In genomic region chr12:16553457-16553856, GRCh38 we compare ENCODE assay signal across 18 cellular contexts. TPM values are rescaled to one million over a fixed set of nuclear protein-coding genes. Genes with fewer than 3 reads are reported as not detected.
A peak's percentile ranks its signal among the peaks of the same experiment; 100 is the strongest.
DNase-seq lines count a peak whose midpoint lies in the region; ATAC-seq, FAIRE-seq and TF ChIP-seq lines count a peak whose summit lies in the region.
"Had no signal": no experiment of that assay in that cellular context is flagged by ENCODE, and none has a peak within 500 bp of the region (broad histone marks: within the 10 kb centered on the region; RNA-seq: fewer than 3 reads in every experiment).

No MANE protein-coding gene starts in this region.

- no peak overlapping the region for H2BK20ac ChIP-seq in IMR-90 (ENCODE audit: low read depth, low read length)

- no peak overlapping the region for H2BK5ac ChIP-seq in IMR-90 (ENCODE audit: low read depth, low read length, poor library complexity, severe bottlenecking)

- TF ChIP-seq CTCF in IMR-90 (conservative IDR thresholded peaks at IDR 0.05; ENCODE audit: low read depth, low read length) (no peak), astrocyte (IDR thresholded peaks at IDR 0.05; ENCODE audit: insufficient read depth, low read depth, low read length) (no peak), fibroblast of villous mesenchyme (IDR thresholded peaks at IDR 0.05; ENCODE audit: insufficient read depth, low read depth, low read length) (no peak), smooth muscle cell (IDR thresholded peaks at IDR 0.05; ENCODE audit: borderline replicate concordance, insufficient read depth, poor library complexity, severe bottlenecking) (no peak)

- H2AK5ac ChIP-seq in IMR-90 (ENCODE audit: low read depth, low read length) = no peak overlapping the region

- FAIRE-seq in astrocyte (lab: Jason Lieb, UNC) = no peak

- H4K5ac ChIP-seq in IMR-90 (ENCODE audit: low read depth, low read length) = no peak overlapping the region

- no peaks in the 10 kb centered on the region for H3F3A ChIP-seq in smooth muscle cell (ENCODE audit: low read depth)

- H4K20me1 ChIP-seq in IMR-90 (ENCODE audit: insufficient read depth, low read length) = no peaks in the 10 kb centered on the region
- H4K20me1 ChIP-seq in astrocyte (ENCODE audit: insufficient read depth, low read length) = no peaks in the 10 kb centered on the region
- H4K20me1 ChIP-seq in smooth muscle cell (ENCODE audit: low read depth) = no peaks in the 10 kb centered on the region

- H2BK120ac ChIP-seq in IMR-90 (ENCODE audit: low read depth, low read length) = no peak overlapping the region

- CTCF ChIA-PET in IMR-90 (lab: Yijun Ruan, JAX) = no interaction called here

- H3K9ac ChIP-seq in IMR-90 (ENCODE audit: low read depth, low read length) = no peak overlapping the region
- H3K9ac ChIP-seq in astrocyte (ENCODE audit: low read length) = no peak overlapping the region
- H3K9ac ChIP-seq in smooth muscle cell (ENCODE audit: low read depth) = no peak overlapping the region

- H3K27ac Mint-ChIP-seq in astrocyte (ENCODE audit: unreplicated experiment) = no peak overlapping the region
- H3K27ac Mint-ChIP-seq: CD4-positive, alpha-beta memory T cell had no signal

- H3K4me3 Mint-ChIP-seq in astrocyte (ENCODE audit: unreplicated experiment) = no peak overlapping the region
- H3K4me3 Mint-ChIP-seq: CD4-positive, alpha-beta memory T cell had no signal

- H2AFZ ChIP-seq in IMR-90 (replicated peaks; ENCODE audit: low read length, poor library complexity) (no peak overlapping the region), astrocyte (ENCODE audit: low read depth, low read length) (no peak overlapping the region), smooth muscle cell (ENCODE audit: low read depth) (no peak overlapping the region)

- H3K36me3 ChIP-seq in IMR-90 (ENCODE audit: control insufficient read depth, insufficient read depth, low read length) = no peaks in the 10 kb centered on the region
- no peaks in the 10 kb centered on the region for H3K36me3 ChIP-seq in astrocyte (ENCODE audit: insufficient read depth, low read length)
- H3K36me3 ChIP-seq in smooth muscle cell (ENCODE audit: low read depth) = no peaks in the 10 kb centered on the region
- no peaks in the 10 kb centered on the region for H3K36me3 ChIP-seq in MG63
- H3K36me3 ChIP-seq: BE2C, Peyer's patch had no signal

- no CpG with 5 or more reads among the region's 3 CpGs for WGBS in IMR-90 (ENCODE audit: extremely low coverage in 2 of 2, insufficient read length in 1 of 2), 2 experiments
- 35% methylated on average over 3 of the region's 3 CpGs for WGBS in smooth muscle cell (ENCODE audit: low lambda C conversion rate)

- no peak overlapping the region for H3K23ac ChIP-seq in IMR-90 (ENCODE audit: low read depth, low read length)

- TF ChIP-seq RAD21 in IMR-90 (IDR thresholded peaks at IDR 0.05; ENCODE audit: low read length) = no peak

- H3K27me3 Mint-ChIP-seq in astrocyte (ENCODE audit: low read depth, unreplicated experiment) = no peaks in the 10 kb centered on the region
- H3K27me3 Mint-ChIP-seq: CD4-positive, alpha-beta memory T cell had no signal

- no peaks in the 10 kb centered on the region for H3K9me1 ChIP-seq in IMR-90 (ENCODE audit: insufficient read depth, low read length)

- H3K27ac ChIP-seq in IMR-90 (ENCODE audit: insufficient read depth, low read length) (no peak overlapping the region), astrocyte (ENCODE audit: low read depth, low read length) (no peak overlapping the region), smooth muscle cell (ENCODE audit: low read depth) (no peak overlapping the region)
- H3K27ac ChIP-seq: Peyer's patch, SK-N-MC had no signal

- no peaks in the 10 kb centered on the region for H3K9me3 Mint-ChIP-seq in astrocyte (ENCODE audit: unreplicated experiment)

- H3K4me3 ChIP-seq in IMR-90 (ENCODE audit: insufficient read depth, low read depth, low read length) (no peak overlapping the region), astrocyte (ENCODE audit: insufficient read depth, low read depth, low read length) (no peak overlapping the region), fibroblast of villous mesenchyme (ENCODE audit: low read depth, low read length) (no peak overlapping the region), smooth muscle cell (no peak overlapping the region), MG63 (no peak overlapping the region)
- H3K4me3 ChIP-seq: Peyer's patch, SK-N-MC had no signal

- H3K4me2 ChIP-seq in IMR-90 (ENCODE audit: low read depth, low read length) (no peak overlapping the region), astrocyte (ENCODE audit: low read length) (no peak overlapping the region), smooth muscle cell (peak overlapping the region; percentile 44)

- H3K36me3 Mint-ChIP-seq in astrocyte (ENCODE audit: low read depth, unreplicated experiment) = no peaks in the 10 kb centered on the region
- H3K36me3 Mint-ChIP-seq: CD4-positive, alpha-beta memory T cell had no signal

- H4K91ac ChIP-seq in IMR-90 (ENCODE audit: insufficient read depth, low read depth, low read length) = no peak overlapping the region

- H3K56ac ChIP-seq in IMR-90 (ENCODE audit: extremely low read depth, insufficient read depth, low read length) = no peak overlapping the region

- H3K4me1 ChIP-seq in IMR-90 (ENCODE audit: control insufficient read depth, insufficient read depth, low read length) (no peaks in the 10 kb centered on the region), astrocyte (ENCODE audit: insufficient read depth, low read length) (no peaks in the 10 kb centered on the region), smooth muscle cell (ENCODE audit: low read depth) (peaks cover 4% of the 10 kb centered on the region)
- H3K4me1 ChIP-seq: BE2C, Peyer's patch had no signal

- H3K4ac ChIP-seq in IMR-90 (ENCODE audit: low read depth, low read length) = no peak overlapping the region

- no peaks in the 10 kb centered on the region for H3K79me2 ChIP-seq in astrocyte (ENCODE audit: insufficient read depth, low read length)
- H3K79me2 ChIP-seq in smooth muscle cell (ENCODE audit: low read depth) = no peaks in the 10 kb centered on the region

- peak; percentile 68 for ATAC-seq in IMR-90 (ENCODE audit: low read depth)
- ATAC-seq: HCT116, Right ventricle myocardium inferior had no signal

- H3K14ac ChIP-seq in IMR-90 (replicated peaks; ENCODE audit: low read depth, low read length) = no peak overlapping the region

- POLR2A ChIA-PET in IMR-90 (lab: Charles Lee; ENCODE audit: unreplicated experiment) = no interaction called here

- in situ Hi-C loops in IMR-90 (cut with MboI; ENCODE audit: low sequenced_read_pairs) = no loop called here

- no peak overlapping the region for H3K18ac ChIP-seq in IMR-90 (ENCODE audit: low read depth, low read length)

- TF ChIP-seq POLR2A in IMR-90 (IDR thresholded peaks at IDR 0.05; ENCODE audit: low read depth, low read length) = no peak

- H3K27me3 ChIP-seq in IMR-90 (ENCODE audit: control insufficient read depth, insufficient read depth, low read length) = no peaks in the 10 kb centered on the region
- H3K27me3 ChIP-seq in astrocyte (ENCODE audit: insufficient read depth, low read length) = no peaks in the 10 kb centered on the region
- peaks cover 5% of the 10 kb centered on the region for H3K27me3 ChIP-seq in smooth muscle cell (ENCODE audit: low read depth)
- H3K27me3 ChIP-seq in MG63 = no peaks in the 10 kb centered on the region
- H3K27me3 ChIP-seq: Peyer's patch had no signal

- H3K9me3 ChIP-seq in IMR-90 (ENCODE audit: control insufficient read depth, insufficient read depth, low read length) (no peaks in the 10 kb centered on the region), astrocyte (ENCODE audit: insufficient read depth, low read depth, low read length) (no peaks in the 10 kb centered on the region), smooth muscle cell (replicated peaks; ENCODE audit: low read depth) (no peaks in the 10 kb centered on the region), MG63 (no peaks in the 10 kb centered on the region)
- H3K9me3 ChIP-seq: BE2C, Peyer's patch had no signal

- no peaks in the 10 kb centered on the region for H3K79me1 ChIP-seq in IMR-90 (ENCODE audit: low read depth in 1 of 2, low read length in 2 of 2)

- dilution Hi-C loops in IMR-90 (cut with HindIII; ENCODE audit: low sequenced_read_pairs, unreplicated experiment) = no loop called here

- no peak overlapping the region for H4K8ac ChIP-seq in IMR-90 (ENCODE audit: low read depth in 2 of 2, low read length in 2 of 2)

- BruUV-seq in IMR-90 (replicated peaks; lab: Mats Ljungman, UMichigan) = no TSS peak

- no peak overlapping the region for H2AK9ac ChIP-seq in IMR-90 (replicated peaks; ENCODE audit: low read depth, low read length, poor library complexity)

- DNase-seq in IMR-90 (peak; percentile 62), astrocyte (ENCODE audit: low read depth) (peak; percentile 34), fibroblast of villous mesenchyme (ENCODE audit: low read depth) (peak; percentile 16), smooth muscle cell (lab: John Stamatoyannopoulos, UW; ENCODE audit: unreplicated experiment) (no peak), MG63 (no peak), OCI-M2 (lab: John Stamatoyannopoulos, UW; ENCODE audit: unreplicated experiment) (no peak)
- no peak for DNase-seq in activated CD4-positive, alpha-beta T cell treated with anti-CD3 and anti-CD28 coated beads for 48 hours
- DNase-seq: BE2C; Calu3; CD4-positive, alpha-beta memory T cell; DMS53; KBM-7; NCI-H1048; NCI-H510A treated with DMSO at 0.1 percent for 48 hours; Peyer's patch had no signal

- H3K4me1 Mint-ChIP-seq in astrocyte (ENCODE audit: low read depth, unreplicated experiment) = peaks cover 10% of the 10 kb centered on the region
- H3K4me1 Mint-ChIP-seq: CD4-positive, alpha-beta memory T cell had no signal

- H2BK15ac ChIP-seq in IMR-90 (ENCODE audit: low read depth, low read length) = no peak overlapping the region

- intact Hi-C loops in IMR-90 (cut with micrococcal nuclease) = no loop called here

TF ChIP-seq in IMR-90, 13 proteins besides CTCF, POLR2A, EP300 and RAD21 (continues in another document):
- TF ChIP-seq CHD1 (IDR thresholded peaks at IDR 0.05; ENCODE audit: low read depth, low read length) (no peak), RCOR1 (IDR thresholded peaks at IDR 0.05; ENCODE audit: insufficient replicate concordance, low read length) (no peak), MAZ (IDR thresholded peaks at IDR 0.05; ENCODE audit: borderline replicate concordance, low read depth, low read length) (no peak), CEBPB (IDR thresholded peaks at IDR 0.05; ENCODE audit: low read depth, low read length) (no peak), RFX5 (IDR thresholded peaks at IDR 0.05; ENCODE audit: low read depth, low read length) (no peak)

RNA-seq across cellular contexts. Expression of gene LMO3, which starts 52.5 kb away (rescaled TPM):
- total RNA-seq in IMR-90 (2012; rRNA removed) (0.54 and 1.7 TPM in 2 replicates), astrocyte (0.98 and 0.99 TPM in 2 replicates), fibroblast of villous mesenchyme (under 0.01 and 0.43 TPM in 2 replicates), smooth muscle cell (0.22 TPM in 2 replicates)
- polyA plus RNA-seq in IMR-90 (2012; rRNA removed) (0.49 and 0.84 TPM in 2 replicates), smooth muscle cell (1.3 TPM in 1 of 2 replicates, not detected in the other)
- 0.18 and 3.0 TPM in 2 replicates for polyA plus RNA-seq in IMR-90 (2012; cell fraction: cytosol; rRNA removed)
- polyA plus RNA-seq in IMR-90 (2012; cell fraction: nucleus; rRNA removed; ENCODE audit: low replicate concordance) = 0.32 and 0.63 TPM in 2 replicates
- total RNA-seq in MG63 (2014; rRNA removed; shearing (Covaris generic); ENCODE audit: low replicate concordance) = not detected in 2 replicates
- total RNA-seq: Calu3; CD4-positive, alpha-beta memory T cell had no signal
- polyA plus RNA-seq: CD4-positive, alpha-beta memory T cell had no signal

Comparison
In these comparisons a context has a peak if more than half of its experiments do, and no peak if none do; other contexts are left out.
1. DNase-seq: peak in IMR-90 (single experiment), astrocyte (single experiment) and fibroblast of villous mesenchyme (single experiment); none in smooth muscle cell (single experiment), MG63 (single experiment), OCI-M2 (single experiment) and activated CD4-positive, alpha-beta T cell treated with anti-CD3 and anti-CD28 coated beads for 48 hours (single experiment).